ENCODE assay signal across 1 cellular context in genomic region chr11:66677599-66678375, GRCh38.
TF ChIP-seq lines count a peak whose summit lies in the region.

A gene with protein sequence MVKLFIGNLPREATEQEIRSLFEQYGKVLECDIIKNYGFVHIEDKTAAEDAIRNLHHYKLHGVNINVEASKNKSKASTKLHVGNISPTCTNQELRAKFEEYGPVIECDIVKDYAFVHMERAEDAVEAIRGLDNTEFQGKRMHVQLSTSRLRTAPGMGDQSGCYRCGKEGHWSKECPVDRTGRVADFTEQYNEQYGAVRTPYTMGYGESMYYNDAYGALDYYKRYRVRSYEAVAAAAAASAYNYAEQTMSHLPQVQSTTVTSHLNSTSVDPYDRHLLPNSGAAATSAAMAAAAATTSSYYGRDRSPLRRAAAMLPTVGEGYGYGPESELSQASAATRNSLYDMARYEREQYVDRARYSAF (minus strand): TSS chr11:66677887. CDS start chr11:66677079, 808 bp downstream.

TF ChIP-seq in HEK293, 187 proteins besides CTCF, POLR2A, EP300 and RAD21 (continued from another document and continues in another):
- TF ChIP-seq KLF16 (tag by site-specific recombination; IDR thresholded peaks at IDR 0.05) (peak; percentile 42; the same call in 1 of the 2 replicates), ZNF10 (tag by site-specific recombination; IDR thresholded peaks at IDR 0.05) (no peak), ZSCAN4 (tag by site-specific recombination; IDR thresholded peaks at IDR 0.05) (no peak), SP2 (tag by site-specific recombination; IDR thresholded peaks at IDR 0.05) (peak; percentile 95), ZFP41 (tag by site-specific recombination; IDR thresholded peaks at IDR 0.05; ENCODE audit: borderline replicate concordance) (no peak), ZNF211 (tag by site-specific recombination; IDR thresholded peaks at IDR 0.05; ENCODE audit: low read depth) (no peak), KLF8 (tag by site-specific recombination; IDR thresholded peaks at IDR 0.05) (peak; percentile 43; the same call in 1 of the 2 replicates), PATZ1 (tag by site-specific recombination; IDR thresholded peaks at IDR 0.05) (peak; percentile 78), SP3 (tag by site-specific recombination; IDR thresholded peaks at IDR 0.05) (peak; percentile 80), ZBTB7A (tag by site-specific recombination; IDR thresholded peaks at IDR 0.05; ENCODE audit: low read depth) (peak; percentile 34; the same call in 1 of the 2 replicates), REPIN1 (tag by site-specific recombination; IDR thresholded peaks at IDR 0.05; ENCODE audit: low read depth) (no peak), GLIS1 (tag by site-specific recombination; IDR thresholded peaks at IDR 0.05) (peak; percentile 58; the same call in 1 of the 2 replicates), ZNF580 (tag by site-specific recombination; IDR thresholded peaks at IDR 0.05) (no peak), ZNF501 (tag by site-specific recombination; IDR thresholded peaks at IDR 0.05) (no peak), ZNF416 (tag by site-specific recombination; IDR thresholded peaks at IDR 0.05) (no peak), ZNF785 (tag by site-specific recombination; IDR thresholded peaks at IDR 0.05) (peak; percentile 87; the same call in 1 of the 2 replicates), GFI1B (tag by site-specific recombination; IDR thresholded peaks at IDR 0.05) (no peak), ZNF791 (tag by site-specific recombination; IDR thresholded peaks at IDR 0.05) (no peak), KLF10 (tag by site-specific recombination; IDR thresholded peaks at IDR 0.05) (peak; percentile 75), ZNF76 (tag by site-specific recombination; IDR thresholded peaks at IDR 0.05; ENCODE audit: borderline replicate concordance, low read depth) (peak; percentile 68), SP7 (tag by site-specific recombination; IDR thresholded peaks at IDR 0.05) (peak; percentile 59; the same call in 1 of the 2 replicates), YY2 (tag by site-specific recombination; IDR thresholded peaks at IDR 0.05) (0 out of 2 replicates have a peak, but pooled peaks have one; percentile 43), PRDM4 (tag by site-specific recombination; IDR thresholded peaks at IDR 0.05) (no peak), ZNF623 (tag by site-specific recombination; IDR thresholded peaks at IDR 0.05) (no peak), ZNF777 (tag by site-specific recombination; IDR thresholded peaks at IDR 0.05; ENCODE audit: borderline replicate concordance) (no peak), WT1 (tag by site-specific recombination; IDR thresholded peaks at IDR 0.05) (peak; percentile 11; the same call in 1 of the 2 replicates), GLIS2 (tag by site-specific recombination; IDR thresholded peaks at IDR 0.05) (peak; percentile 86), ZBTB21 (tag by site-specific recombination; IDR thresholded peaks at IDR 0.05) (0 out of 2 replicates have a peak, but pooled peaks have one; percentile 17), BCL11B (tag by site-specific recombination; IDR thresholded peaks at IDR 0.05; ENCODE audit: low read depth) (no peak), ZNF221 (tag by site-specific recombination; IDR thresholded peaks at IDR 0.05; ENCODE audit: borderline replicate concordance) (no peak), PBX3 (CRISPR knock-in tag; IDR thresholded peaks at IDR 0.05) (0 out of 2 replicates have a peak, but pooled peaks have one; percentile 28)
- TF ChIP-seq, protein P1, sequence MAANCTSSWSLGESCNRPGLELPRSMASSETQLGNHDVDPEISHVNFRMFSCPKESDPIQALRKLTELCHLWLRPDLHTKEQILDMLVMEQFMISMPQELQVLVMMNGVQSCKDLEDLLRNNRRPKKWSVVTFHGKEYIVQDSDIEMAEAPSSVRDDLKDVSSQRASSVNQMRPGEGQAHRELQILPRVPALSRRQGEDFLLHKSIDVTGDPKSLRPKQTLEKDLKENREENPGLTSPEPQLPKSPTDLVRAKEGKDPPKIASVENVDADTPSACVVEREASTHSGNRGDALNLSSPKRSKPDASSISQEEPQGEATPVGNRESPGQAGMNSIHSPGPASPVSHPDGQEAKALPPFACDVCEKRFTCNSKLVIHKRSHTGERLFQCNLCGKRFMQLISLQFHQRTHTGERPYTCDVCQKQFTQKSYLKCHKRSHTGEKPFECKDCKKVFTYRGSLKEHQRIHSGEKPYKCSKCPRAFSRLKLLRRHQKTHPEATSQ (tag by site-specific recombination; IDR thresholded peaks at IDR 0.05): 0 out of 2 replicates have a peak, but pooled peaks have one; percentile 55
- TF ChIP-seq, protein P2, sequence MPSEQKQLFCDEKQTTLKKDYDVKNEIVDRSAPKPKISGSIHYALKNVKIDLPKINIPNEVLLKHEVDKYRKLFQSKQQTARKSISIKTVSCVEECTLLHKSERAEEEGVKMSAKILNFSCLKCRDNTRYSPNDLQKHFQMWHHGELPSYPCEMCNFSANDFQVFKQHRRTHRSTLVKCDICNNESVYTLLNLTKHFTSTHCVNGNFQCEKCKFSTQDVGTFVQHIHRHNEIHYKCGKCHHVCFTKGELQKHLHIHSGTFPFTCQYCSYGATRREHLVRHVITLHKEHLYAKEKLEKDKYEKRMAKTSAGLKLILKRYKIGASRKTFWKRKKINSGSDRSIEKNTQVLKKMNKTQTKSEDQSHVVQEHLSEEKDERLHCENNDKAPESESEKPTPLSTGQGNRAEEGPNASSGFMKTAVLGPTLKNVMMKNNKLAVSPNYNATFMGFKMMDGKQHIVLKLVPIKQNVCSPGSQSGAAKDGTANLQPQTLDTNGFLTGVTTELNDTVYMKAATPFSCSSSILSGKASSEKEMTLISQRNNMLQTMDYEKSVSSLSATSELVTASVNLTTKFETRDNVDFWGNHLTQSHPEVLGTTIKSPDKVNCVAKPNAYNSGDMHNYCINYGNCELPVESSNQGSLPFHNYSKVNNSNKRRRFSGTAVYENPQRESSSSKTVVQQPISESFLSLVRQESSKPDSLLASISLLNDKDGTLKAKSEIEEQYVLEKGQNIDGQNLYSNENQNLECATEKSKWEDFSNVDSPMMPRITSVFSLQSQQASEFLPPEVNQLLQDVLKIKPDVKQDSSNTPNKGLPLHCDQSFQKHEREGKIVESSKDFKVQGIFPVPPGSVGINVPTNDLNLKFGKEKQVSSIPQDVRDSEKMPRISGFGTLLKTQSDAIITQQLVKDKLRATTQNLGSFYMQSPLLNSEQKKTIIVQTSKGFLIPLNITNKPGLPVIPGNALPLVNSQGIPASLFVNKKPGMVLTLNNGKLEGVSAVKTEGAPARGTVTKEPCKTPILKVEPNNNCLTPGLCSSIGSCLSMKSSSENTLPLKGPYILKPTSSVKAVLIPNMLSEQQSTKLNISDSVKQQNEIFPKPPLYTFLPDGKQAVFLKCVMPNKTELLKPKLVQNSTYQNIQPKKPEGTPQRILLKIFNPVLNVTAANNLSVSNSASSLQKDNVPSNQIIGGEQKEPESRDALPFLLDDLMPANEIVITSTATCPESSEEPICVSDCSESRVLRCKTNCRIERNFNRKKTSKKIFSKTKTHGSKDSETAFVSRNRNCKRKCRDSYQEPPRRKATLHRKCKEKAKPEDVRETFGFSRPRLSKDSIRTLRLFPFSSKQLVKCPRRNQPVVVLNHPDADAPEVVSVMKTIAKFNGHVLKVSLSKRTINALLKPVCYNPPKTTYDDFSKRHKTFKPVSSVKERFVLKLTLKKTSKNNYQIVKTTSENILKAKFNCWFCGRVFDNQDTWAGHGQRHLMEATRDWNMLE (tag by site-specific recombination; conservative IDR thresholded peaks at IDR 0.05; ENCODE audit: low read depth): no peak
- TF ChIP-seq, protein P3, sequence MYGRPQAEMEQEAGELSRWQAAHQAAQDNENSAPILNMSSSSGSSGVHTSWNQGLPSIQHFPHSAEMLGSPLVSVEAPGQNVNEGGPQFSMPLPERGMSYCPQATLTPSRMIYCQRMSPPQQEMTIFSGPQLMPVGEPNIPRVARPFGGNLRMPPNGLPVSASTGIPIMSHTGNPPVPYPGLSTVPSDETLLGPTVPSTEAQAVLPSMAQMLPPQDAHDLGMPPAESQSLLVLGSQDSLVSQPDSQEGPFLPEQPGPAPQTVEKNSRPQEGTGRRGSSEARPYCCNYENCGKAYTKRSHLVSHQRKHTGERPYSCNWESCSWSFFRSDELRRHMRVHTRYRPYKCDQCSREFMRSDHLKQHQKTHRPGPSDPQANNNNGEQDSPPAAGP (tag by site-specific recombination; IDR thresholded peaks at IDR 0.05): peak; percentile 72; the same call in 1 of the 2 replicates
- TF ChIP-seq, protein P4, sequence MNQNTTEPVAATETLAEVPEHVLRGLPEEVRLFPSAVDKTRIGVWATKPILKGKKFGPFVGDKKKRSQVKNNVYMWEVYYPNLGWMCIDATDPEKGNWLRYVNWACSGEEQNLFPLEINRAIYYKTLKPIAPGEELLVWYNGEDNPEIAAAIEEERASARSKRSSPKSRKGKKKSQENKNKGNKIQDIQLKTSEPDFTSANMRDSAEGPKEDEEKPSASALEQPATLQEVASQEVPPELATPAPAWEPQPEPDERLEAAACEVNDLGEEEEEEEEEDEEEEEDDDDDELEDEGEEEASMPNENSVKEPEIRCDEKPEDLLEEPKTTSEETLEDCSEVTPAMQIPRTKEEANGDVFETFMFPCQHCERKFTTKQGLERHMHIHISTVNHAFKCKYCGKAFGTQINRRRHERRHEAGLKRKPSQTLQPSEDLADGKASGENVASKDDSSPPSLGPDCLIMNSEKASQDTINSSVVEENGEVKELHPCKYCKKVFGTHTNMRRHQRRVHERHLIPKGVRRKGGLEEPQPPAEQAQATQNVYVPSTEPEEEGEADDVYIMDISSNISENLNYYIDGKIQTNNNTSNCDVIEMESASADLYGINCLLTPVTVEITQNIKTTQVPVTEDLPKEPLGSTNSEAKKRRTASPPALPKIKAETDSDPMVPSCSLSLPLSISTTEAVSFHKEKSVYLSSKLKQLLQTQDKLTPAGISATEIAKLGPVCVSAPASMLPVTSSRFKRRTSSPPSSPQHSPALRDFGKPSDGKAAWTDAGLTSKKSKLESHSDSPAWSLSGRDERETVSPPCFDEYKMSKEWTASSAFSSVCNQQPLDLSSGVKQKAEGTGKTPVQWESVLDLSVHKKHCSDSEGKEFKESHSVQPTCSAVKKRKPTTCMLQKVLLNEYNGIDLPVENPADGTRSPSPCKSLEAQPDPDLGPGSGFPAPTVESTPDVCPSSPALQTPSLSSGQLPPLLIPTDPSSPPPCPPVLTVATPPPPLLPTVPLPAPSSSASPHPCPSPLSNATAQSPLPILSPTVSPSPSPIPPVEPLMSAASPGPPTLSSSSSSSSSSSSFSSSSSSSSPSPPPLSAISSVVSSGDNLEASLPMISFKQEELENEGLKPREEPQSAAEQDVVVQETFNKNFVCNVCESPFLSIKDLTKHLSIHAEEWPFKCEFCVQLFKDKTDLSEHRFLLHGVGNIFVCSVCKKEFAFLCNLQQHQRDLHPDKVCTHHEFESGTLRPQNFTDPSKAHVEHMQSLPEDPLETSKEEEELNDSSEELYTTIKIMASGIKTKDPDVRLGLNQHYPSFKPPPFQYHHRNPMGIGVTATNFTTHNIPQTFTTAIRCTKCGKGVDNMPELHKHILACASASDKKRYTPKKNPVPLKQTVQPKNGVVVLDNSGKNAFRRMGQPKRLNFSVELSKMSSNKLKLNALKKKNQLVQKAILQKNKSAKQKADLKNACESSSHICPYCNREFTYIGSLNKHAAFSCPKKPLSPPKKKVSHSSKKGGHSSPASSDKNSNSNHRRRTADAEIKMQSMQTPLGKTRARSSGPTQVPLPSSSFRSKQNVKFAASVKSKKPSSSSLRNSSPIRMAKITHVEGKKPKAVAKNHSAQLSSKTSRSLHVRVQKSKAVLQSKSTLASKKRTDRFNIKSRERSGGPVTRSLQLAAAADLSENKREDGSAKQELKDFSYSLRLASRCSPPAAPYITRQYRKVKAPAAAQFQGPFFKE (tag by site-specific recombination; IDR thresholded peaks at IDR 0.05; ENCODE audit: borderline replicate concordance): no peak
